Comparison of ENCODE assay signal across 1 cellular context in genomic region chr16:73056911-73057310, GRCh38.
TF ChIP-seq lines count a peak whose summit lies in the region.

No MANE protein-coding gene starts in this region.

TF ChIP-seq in HEK293, 187 proteins besides CTCF, POLR2A, EP300 and RAD21 (continued from another document):
- peak; percentile 66; the same call in 1 of the 2 replicates for TF ChIP-seq OSR2 (tag by site-specific recombination; IDR thresholded peaks at IDR 0.05)
- no peak for TF ChIP-seq ZNF292 (tag by site-specific recombination; IDR thresholded peaks at IDR 0.05; ENCODE audit: borderline replicate concordance, low read depth)
- peak; percentile 66 for TF ChIP-seq GLI2 (tag by site-specific recombination; IDR thresholded peaks at IDR 0.05; ENCODE audit: borderline replicate concordance, low read depth)
- TF ChIP-seq ZNF211 (tag by site-specific recombination; IDR thresholded peaks at IDR 0.05; ENCODE audit: low read depth), result no peak
- TF ChIP-seq ZNF843 (tag by site-specific recombination; IDR thresholded peaks at IDR 0.05), result peak; percentile 82
- TF ChIP-seq ZSCAN4 (tag by site-specific recombination; IDR thresholded peaks at IDR 0.05), result no peak
- 0 out of 2 replicates have a peak, but pooled peaks have one; percentile 6 for TF ChIP-seq ZBTB17 (tag by site-specific recombination; IDR thresholded peaks at IDR 0.05)
- TF ChIP-seq ZNF580 (tag by site-specific recombination; IDR thresholded peaks at IDR 0.05), result peak; percentile 48; the same call in 1 of the 2 replicates
- 0 out of 2 replicates have a peak, but pooled peaks have one; percentile 45 for TF ChIP-seq ZNF10 (tag by site-specific recombination; IDR thresholded peaks at IDR 0.05)
